In the genomic region with DNA sequence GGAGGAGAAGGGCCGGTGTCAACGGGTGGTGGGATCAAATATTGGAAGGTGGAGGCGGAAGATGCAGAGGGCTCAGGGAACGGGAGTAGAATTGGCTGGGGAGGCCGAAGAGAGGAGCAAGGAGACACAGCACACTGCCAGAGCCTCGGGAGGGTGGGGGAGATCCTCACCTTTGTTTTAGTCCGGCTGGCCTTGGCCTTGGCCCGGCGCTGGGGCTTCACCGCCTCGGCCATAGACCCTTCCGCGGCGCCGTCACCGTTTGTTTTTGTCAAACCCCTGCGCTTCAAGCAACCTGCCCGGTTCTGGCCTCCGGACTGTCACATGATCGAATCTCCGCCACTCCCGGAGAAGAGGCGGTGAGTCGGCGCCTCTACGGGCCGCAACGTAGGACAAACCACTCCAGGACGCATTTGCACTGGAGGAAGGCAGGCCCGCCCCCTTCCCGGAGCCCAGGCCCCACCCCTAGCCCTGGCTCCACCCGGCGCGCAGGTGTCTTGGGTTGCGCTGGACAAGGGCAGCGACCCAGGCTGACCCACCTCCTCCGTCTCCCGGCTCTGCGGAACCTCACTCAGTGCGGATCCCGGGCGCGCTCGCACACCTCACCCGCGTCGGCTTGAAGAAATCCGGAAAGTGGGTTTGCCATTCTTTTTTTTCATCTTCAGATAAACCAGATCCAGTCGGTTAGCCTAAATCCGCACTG, we compare ENCODE assay signal across 1 cellular context.
TF ChIP-seq lines count a peak whose summit lies in the region.

TSS of gene EPG5 (minus strand) at position 323 of the 700 bp plus-strand sequence. CDS start at position 233, 90 bp downstream.

TF ChIP-seq in HepG2, 621 proteins besides CTCF, POLR2A, EP300 and RAD21 (continued from another document and continues in another):
- TF ChIP-seq, protein P1, sequence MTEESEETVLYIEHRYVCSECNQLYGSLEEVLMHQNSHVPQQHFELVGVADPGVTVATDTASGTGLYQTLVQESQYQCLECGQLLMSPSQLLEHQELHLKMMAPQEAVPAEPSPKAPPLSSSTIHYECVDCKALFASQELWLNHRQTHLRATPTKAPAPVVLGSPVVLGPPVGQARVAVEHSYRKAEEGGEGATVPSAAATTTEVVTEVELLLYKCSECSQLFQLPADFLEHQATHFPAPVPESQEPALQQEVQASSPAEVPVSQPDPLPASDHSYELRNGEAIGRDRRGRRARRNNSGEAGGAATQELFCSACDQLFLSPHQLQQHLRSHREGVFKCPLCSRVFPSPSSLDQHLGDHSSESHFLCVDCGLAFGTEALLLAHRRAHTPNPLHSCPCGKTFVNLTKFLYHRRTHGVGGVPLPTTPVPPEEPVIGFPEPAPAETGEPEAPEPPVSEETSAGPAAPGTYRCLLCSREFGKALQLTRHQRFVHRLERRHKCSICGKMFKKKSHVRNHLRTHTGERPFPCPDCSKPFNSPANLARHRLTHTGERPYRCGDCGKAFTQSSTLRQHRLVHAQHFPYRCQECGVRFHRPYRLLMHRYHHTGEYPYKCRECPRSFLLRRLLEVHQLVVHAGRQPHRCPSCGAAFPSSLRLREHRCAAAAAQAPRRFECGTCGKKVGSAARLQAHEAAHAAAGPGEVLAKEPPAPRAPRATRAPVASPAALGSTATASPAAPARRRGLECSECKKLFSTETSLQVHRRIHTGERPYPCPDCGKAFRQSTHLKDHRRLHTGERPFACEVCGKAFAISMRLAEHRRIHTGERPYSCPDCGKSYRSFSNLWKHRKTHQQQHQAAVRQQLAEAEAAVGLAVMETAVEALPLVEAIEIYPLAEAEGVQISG (CRISPR knock-in tag; IDR thresholded peaks at IDR 0.05): peak; percentile 87
- TF ChIP-seq ZNF530 (CRISPR knock-in tag; IDR thresholded peaks at IDR 0.05; ENCODE audit: low read depth): no peak
- no peak for TF ChIP-seq MYNN (CRISPR knock-in tag; IDR thresholded peaks at IDR 0.05; ENCODE audit: low read depth)
- TF ChIP-seq, protein P2, sequence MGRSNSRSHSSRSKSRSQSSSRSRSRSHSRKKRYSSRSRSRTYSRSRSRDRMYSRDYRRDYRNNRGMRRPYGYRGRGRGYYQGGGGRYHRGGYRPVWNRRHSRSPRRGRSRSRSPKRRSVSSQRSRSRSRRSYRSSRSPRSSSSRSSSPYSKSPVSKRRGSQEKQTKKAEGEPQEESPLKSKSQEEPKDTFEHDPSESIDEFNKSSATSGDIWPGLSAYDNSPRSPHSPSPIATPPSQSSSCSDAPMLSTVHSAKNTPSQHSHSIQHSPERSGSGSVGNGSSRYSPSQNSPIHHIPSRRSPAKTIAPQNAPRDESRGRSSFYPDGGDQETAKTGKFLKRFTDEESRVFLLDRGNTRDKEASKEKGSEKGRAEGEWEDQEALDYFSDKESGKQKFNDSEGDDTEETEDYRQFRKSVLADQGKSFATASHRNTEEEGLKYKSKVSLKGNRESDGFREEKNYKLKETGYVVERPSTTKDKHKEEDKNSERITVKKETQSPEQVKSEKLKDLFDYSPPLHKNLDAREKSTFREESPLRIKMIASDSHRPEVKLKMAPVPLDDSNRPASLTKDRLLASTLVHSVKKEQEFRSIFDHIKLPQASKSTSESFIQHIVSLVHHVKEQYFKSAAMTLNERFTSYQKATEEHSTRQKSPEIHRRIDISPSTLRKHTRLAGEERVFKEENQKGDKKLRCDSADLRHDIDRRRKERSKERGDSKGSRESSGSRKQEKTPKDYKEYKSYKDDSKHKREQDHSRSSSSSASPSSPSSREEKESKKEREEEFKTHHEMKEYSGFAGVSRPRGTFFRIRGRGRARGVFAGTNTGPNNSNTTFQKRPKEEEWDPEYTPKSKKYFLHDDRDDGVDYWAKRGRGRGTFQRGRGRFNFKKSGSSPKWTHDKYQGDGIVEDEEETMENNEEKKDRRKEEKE (IDR thresholded peaks at IDR 0.05): no peak
- TF ChIP-seq TP53 (CRISPR knock-in tag; conservative IDR thresholded peaks at IDR 0.05): no peak
- TF ChIP-seq MEIS1 (CRISPR knock-in tag; IDR thresholded peaks at IDR 0.05; ENCODE audit: borderline replicate concordance): peak; percentile 44; the same call in 1 of the 2 replicates
- TF ChIP-seq HDAC2 (CRISPR knock-in tag; IDR thresholded peaks at IDR 0.05): peak; percentile 74; the same call in 1 of the 2 replicates
- TF ChIP-seq TRIM24 (CRISPR knock-in tag; IDR thresholded peaks at IDR 0.05): no peak
- peak; percentile 42 for TF ChIP-seq TAF15 (IDR thresholded peaks at IDR 0.05; ENCODE audit: low read depth, low read length, poor library complexity, severe bottlenecking)
- TF ChIP-seq, protein P3, sequence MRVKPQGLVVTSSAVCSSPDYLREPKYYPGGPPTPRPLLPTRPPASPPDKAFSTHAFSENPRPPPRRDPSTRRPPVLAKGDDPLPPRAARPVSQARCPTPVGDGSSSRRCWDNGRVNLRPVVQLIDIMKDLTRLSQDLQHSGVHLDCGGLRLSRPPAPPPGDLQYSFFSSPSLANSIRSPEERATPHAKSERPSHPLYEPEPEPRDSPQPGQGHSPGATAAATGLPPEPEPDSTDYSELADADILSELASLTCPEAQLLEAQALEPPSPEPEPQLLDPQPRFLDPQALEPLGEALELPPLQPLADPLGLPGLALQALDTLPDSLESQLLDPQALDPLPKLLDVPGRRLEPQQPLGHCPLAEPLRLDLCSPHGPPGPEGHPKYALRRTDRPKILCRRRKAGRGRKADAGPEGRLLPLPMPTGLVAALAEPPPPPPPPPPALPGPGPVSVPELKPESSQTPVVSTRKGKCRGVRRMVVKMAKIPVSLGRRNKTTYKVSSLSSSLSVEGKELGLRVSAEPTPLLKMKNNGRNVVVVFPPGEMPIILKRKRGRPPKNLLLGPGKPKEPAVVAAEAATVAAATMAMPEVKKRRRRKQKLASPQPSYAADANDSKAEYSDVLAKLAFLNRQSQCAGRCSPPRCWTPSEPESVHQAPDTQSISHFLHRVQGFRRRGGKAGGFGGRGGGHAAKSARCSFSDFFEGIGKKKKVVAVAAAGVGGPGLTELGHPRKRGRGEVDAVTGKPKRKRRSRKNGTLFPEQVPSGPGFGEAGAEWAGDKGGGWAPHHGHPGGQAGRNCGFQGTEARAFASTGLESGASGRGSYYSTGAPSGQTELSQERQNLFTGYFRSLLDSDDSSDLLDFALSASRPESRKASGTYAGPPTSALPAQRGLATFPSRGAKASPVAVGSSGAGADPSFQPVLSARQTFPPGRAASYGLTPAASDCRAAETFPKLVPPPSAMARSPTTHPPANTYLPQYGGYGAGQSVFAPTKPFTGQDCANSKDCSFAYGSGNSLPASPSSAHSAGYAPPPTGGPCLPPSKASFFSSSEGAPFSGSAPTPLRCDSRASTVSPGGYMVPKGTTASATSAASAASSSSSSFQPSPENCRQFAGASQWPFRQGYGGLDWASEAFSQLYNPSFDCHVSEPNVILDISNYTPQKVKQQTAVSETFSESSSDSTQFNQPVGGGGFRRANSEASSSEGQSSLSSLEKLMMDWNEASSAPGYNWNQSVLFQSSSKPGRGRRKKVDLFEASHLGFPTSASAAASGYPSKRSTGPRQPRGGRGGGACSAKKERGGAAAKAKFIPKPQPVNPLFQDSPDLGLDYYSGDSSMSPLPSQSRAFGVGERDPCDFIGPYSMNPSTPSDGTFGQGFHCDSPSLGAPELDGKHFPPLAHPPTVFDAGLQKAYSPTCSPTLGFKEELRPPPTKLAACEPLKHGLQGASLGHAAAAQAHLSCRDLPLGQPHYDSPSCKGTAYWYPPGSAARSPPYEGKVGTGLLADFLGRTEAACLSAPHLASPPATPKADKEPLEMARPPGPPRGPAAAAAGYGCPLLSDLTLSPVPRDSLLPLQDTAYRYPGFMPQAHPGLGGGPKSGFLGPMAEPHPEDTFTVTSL (CRISPR knock-in tag; IDR thresholded peaks at IDR 0.05; ENCODE audit: borderline replicate concordance): peak; percentile 65; the same call in 1 of the 2 replicates
- no peak for TF ChIP-seq CHCHD3 (CRISPR knock-in tag; IDR thresholded peaks at IDR 0.05)
- no peak for TF ChIP-seq MLXIP (CRISPR knock-in tag; IDR thresholded peaks at IDR 0.05; ENCODE audit: borderline replicate concordance)
- TF ChIP-seq ZMYM3 (CRISPR knock-in tag; IDR thresholded peaks at IDR 0.05): peak; percentile 76; the same call in 1 of the 2 replicates
- TF ChIP-seq ZNF263 (CRISPR knock-in tag; IDR thresholded peaks at IDR 0.05): no peak
- TF ChIP-seq PLRG1 (conservative IDR thresholded peaks at IDR 0.05): no peak
- TF ChIP-seq, protein P4, sequence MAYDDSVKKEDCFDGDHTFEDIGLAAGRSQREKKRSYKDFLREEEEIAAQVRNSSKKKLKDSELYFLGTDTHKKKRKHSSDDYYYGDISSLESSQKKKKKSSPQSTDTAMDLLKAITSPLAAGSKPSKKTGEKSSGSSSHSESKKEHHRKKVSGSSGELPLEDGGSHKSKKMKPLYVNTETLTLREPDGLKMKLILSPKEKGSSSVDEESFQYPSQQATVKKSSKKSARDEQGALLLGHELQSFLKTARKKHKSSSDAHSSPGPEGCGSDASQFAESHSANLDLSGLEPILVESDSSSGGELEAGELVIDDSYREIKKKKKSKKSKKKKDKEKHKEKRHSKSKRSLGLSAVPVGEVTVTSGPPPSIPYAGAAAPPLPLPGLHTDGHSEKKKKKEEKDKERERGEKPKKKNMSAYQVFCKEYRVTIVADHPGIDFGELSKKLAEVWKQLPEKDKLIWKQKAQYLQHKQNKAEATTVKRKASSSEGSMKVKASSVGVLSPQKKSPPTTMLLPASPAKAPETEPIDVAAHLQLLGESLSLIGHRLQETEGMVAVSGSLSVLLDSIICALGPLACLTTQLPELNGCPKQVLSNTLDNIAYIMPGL (CRISPR knock-in tag; IDR thresholded peaks at IDR 0.05; ENCODE audit: borderline replicate concordance in 1 of 2, low read depth in 1 of 2): no peak; a peak in 1 of 4 replicates
- 0 out of 2 replicates have a peak, but pooled peaks have one; percentile 48 for TF ChIP-seq THYN1 (CRISPR knock-in tag; IDR thresholded peaks at IDR 0.05; ENCODE audit: borderline replicate concordance, low read depth)
- TF ChIP-seq SIN3B (IDR thresholded peaks at IDR 0.05; ENCODE audit: low read length): peak; percentile 72
- TF ChIP-seq, protein P5, sequence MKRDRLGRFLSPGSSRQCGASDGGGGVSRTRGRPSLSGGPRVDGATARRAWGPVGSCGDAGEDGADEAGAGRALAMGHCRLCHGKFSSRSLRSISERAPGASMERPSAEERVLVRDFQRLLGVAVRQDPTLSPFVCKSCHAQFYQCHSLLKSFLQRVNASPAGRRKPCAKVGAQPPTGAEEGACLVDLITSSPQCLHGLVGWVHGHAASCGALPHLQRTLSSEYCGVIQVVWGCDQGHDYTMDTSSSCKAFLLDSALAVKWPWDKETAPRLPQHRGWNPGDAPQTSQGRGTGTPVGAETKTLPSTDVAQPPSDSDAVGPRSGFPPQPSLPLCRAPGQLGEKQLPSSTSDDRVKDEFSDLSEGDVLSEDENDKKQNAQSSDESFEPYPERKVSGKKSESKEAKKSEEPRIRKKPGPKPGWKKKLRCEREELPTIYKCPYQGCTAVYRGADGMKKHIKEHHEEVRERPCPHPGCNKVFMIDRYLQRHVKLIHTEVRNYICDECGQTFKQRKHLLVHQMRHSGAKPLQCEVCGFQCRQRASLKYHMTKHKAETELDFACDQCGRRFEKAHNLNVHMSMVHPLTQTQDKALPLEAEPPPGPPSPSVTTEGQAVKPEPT (CRISPR knock-in tag; IDR thresholded peaks at IDR 0.05; ENCODE audit: low read depth): no peak
- no peak; the same call in 1 of the 2 replicates for TF ChIP-seq HBP1 (CRISPR knock-in tag; IDR thresholded peaks at IDR 0.05; ENCODE audit: low read depth)
- TF ChIP-seq RXRA (CRISPR knock-in tag; IDR thresholded peaks at IDR 0.05): peak; percentile 64
- no peak for TF ChIP-seq ZNF34 (CRISPR knock-in tag; IDR thresholded peaks at IDR 0.05; ENCODE audit: borderline replicate concordance)
- TF ChIP-seq, protein P6, sequence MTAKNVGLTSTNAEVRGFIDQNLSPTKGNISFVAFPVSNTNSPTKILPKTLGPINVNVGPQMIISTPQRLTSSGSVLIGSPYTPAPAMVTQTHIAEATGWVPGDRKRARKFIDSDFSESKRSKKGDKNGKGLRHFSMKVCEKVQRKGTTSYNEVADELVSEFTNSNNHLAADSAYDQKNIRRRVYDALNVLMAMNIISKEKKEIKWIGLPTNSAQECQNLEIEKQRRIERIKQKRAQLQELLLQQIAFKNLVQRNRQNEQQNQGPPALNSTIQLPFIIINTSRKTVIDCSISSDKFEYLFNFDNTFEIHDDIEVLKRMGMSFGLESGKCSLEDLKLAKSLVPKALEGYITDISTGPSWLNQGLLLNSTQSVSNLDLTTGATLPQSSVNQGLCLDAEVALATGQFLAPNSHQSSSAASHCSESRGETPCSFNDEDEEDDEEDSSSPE (CRISPR knock-in tag; IDR thresholded peaks at IDR 0.05): peak; percentile 76
- no peak for TF ChIP-seq ZNF720 (CRISPR knock-in tag; IDR thresholded peaks at IDR 0.05)
